8 cellular contexts compared by ENCODE assay signal in the genomic region with DNA sequence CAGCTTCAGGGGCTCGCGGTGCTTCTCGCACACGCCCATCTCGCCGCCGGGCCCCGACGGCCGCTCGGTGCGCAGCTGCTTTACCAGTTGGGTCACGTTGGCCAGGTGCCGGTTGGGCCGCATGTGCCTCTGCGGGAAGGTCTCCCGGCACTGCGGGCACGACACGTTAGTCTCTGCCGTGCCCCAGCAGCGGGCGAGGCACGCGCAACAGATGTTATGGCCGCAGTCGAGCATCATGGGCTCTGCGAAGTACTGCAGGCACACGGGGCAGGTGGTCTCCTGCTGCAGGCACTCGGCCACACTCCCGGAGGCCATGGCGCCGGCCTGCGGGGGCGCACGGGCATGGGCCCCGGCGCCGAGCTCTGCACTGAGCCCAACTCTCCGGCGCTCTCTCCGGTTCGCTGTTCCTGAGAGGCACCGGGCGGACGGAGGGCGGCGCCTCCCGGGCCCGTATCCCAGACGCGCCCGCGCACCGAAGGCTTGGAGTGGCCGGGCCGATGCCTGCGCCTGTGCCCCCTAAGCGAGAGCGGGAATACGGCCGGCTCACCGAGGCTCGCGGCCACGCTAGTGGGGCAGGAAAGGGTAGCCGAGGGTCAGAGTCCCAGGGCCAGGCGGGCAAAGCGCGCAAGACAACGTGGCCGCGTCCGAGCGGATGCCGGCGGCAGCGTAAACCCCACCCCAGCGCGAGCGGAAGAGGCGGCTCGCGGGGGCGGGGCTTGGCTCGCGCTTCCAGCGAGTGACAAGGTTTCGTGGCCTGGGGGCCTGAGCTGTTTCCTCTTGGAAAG. TPM values are rescaled to one million over a fixed set of nuclear protein-coding genes. Genes with fewer than 3 reads are reported as not detected.
DNase-seq lines count a peak whose midpoint lies in the region; ATAC-seq, FAIRE-seq and TF ChIP-seq lines count a peak whose summit lies in the region.

A gene with protein sequence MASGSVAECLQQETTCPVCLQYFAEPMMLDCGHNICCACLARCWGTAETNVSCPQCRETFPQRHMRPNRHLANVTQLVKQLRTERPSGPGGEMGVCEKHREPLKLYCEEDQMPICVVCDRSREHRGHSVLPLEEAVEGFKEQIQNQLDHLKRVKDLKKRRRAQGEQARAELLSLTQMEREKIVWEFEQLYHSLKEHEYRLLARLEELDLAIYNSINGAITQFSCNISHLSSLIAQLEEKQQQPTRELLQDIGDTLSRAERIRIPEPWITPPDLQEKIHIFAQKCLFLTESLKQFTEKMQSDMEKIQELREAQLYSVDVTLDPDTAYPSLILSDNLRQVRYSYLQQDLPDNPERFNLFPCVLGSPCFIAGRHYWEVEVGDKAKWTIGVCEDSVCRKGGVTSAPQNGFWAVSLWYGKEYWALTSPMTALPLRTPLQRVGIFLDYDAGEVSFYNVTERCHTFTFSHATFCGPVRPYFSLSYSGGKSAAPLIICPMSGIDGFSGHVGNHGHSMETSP (minus strand): TSS at position 668 of the 785 bp plus-strand sequence. CDS start 353 bp downstream, at position 315.

- H3K4me2 ChIP-seq in HepG2 (ENCODE audit: low read depth, low read length), result peak within 1 kb of the TSS; percentile 92

- CTCF ChIA-PET in activated CD4-positive, alpha-beta T cell treated with anti-CD3 and anti-CD28 coated beads, Interleukin-2, amount 10 ng/mL, durations not matched to agents 7 days and 5 days (lab: Charles Lee), result interaction anchor here (0.8 to 3.5 kb wide), 13 partner anchors 9 to 93 kb away, joined by 3 to 15 read pairs (median 4); no protein-coding TSS in a partner anchor
- CTCF ChIA-PET in HepG2 (lab: Yijun Ruan, JAX; ENCODE audit: low intra/inter-chr PET ratio, low total read pairs), result no interaction called here

- WGBS in HepG2 (ENCODE audit: low lambda C conversion rate), result under 1% methylated on average over 13 of the region's 89 CpGs

- peak; percentile 91 to 98 for TF ChIP-seq POLR2A in HepG2 (IDR thresholded peaks at IDR 0.05; ENCODE audit: insufficient read depth in 1 of 2, low read depth in 2 of 2, low read length in 2 of 2)

- ATAC-seq in GM19025 (IDR thresholded peaks at IDR 0.05; ENCODE audit: low read depth, unreplicated experiment) (peak; percentile 91), HG03196 (IDR thresholded peaks at IDR 0.05; ENCODE audit: unreplicated experiment) (peak; percentile 83), HepG2 (peak; percentile 92)

- H3K36me3 ChIP-seq in BE2C (peaks cover 42% of the 10 kb centered on the region), HepG2 (replicated peaks in 1 of 2; ENCODE audit: control insufficient read depth in 1 of 2, insufficient read depth in 2 of 2, low read length in 2 of 2) (peaks cover 16 to 28% of the 10 kb centered on the region in 2 experiments)

- H3K9me3 ChIP-seq in BE2C (no peaks in the 10 kb centered on the region), HepG2 (ENCODE audit: low read length) (no peaks in the 10 kb centered on the region)

- peak within 1 kb of the TSS; percentile 89 for H3K4me3 Mint-ChIP-seq in activated CD4-positive, alpha-beta T cell treated with anti-CD3 and anti-CD28 coated beads, Interleukin-2, amount 10 ng/mL, durations not matched to agents 7 days and 5 days

- in situ Hi-C loops in HepG2 (cut with HindIII; ENCODE audit: extremely low pct_ligation_motif_present, low pct_unique_long_range_greater_than_20kb), result no loop called here

- H3K27ac ChIP-seq in HepG2 (ENCODE audit: extremely low read length, insufficient read depth, low read length), result peak within 1 kb of the TSS; percentile 92

- peak; percentile 43 for TF ChIP-seq RAD21 in HepG2 (CRISPR knock-in tag; IDR thresholded peaks at IDR 0.05)

- peaks cover 32% of the 10 kb centered on the region; the same call in 1 of the 2 replicates for H4K20me1 ChIP-seq in HepG2 (ENCODE audit: insufficient read depth, low read length)

- H3K36me3 Mint-ChIP-seq in activated CD4-positive, alpha-beta T cell treated with anti-CD3 and anti-CD28 coated beads, Interleukin-2, amount 10 ng/mL, durations not matched to agents 7 days and 5 days (ENCODE audit: low read depth), result peaks cover 41% of the 10 kb centered on the region

- H3K9ac ChIP-seq in HepG2 (ENCODE audit: insufficient read depth, low read depth, low read length), result peak within 1 kb of the TSS; percentile 95

- POLR2A ChIA-PET in activated CD4-positive, alpha-beta T cell treated with anti-CD3 and anti-CD28 coated beads, Interleukin-2, amount 10 ng/mL, durations not matched to agents 7 days and 5 days (lab: Charles Lee), result interaction anchor here (0.6 kb wide), 1 partner anchor 1057 kb away, joined by 3 read pairs; no protein-coding TSS in a partner anchor
- POLR2A ChIA-PET in HepG2 (lab: Yijun Ruan, JAX), result interaction anchor here (0.6 to 4.9 kb wide), 45 partner anchors 8 to 1132 kb away, joined by 3 to 120 read pairs (median 6); a partner anchor contains a TSS

- no peaks in the 10 kb centered on the region for H3K4me1 ChIP-seq in BE2C
- peaks cover 45% of the 10 kb centered on the region for H3K4me1 ChIP-seq in HepG2 (ENCODE audit: insufficient read depth, low read length)

- H3K27ac Mint-ChIP-seq in activated CD4-positive, alpha-beta T cell treated with anti-CD3 and anti-CD28 coated beads, Interleukin-2, amount 10 ng/mL, durations not matched to agents 7 days and 5 days, result peak within 1 kb of the TSS; percentile 95

- DNase-seq in BE2C, result peak; percentile 96
- DNase-seq in NCI-H510A treated with DMSO at 0.1 percent for 48 hours (lab: John Stamatoyannopoulos, UW), result peak; percentile 84
- DNase-seq in activated CD4-positive, alpha-beta T cell treated with anti-CD3 and anti-CD28 coated beads, Interleukin-2, amount 10 ng/mL, durations not matched to agents 7 days and 5 days, result peak; percentile 81
- DNase-seq in dermis blood vessel endothelial cell, result peak; percentile 88
- peak; percentile 88 for DNase-seq in HepG2 (ENCODE audit: low spot score)
- peak; percentile 83 for DNase-seq in stimulated activated CD4-positive, alpha-beta T cell treated with anti-CD3 and anti-CD28 coated beads, Interleukin-4, amount 100 ng/mL, for 24 hours

- no TSS peak for BruUV-seq in HepG2 (replicated peaks; lab: Mats Ljungman, UMichigan)

- H3K9me3 Mint-ChIP-seq in activated CD4-positive, alpha-beta T cell treated with anti-CD3 and anti-CD28 coated beads, Interleukin-2, amount 10 ng/mL, durations not matched to agents 7 days and 5 days, result no peaks in the 10 kb centered on the region

- H3K4me3 ChIP-seq in BE2C (ENCODE audit: low read depth, low read length), result peak within 1 kb of the TSS; percentile 98
- peak within 1 kb of the TSS; percentile 76 to 95 (median 92) for H3K4me3 ChIP-seq in HepG2 (replicated peaks in 1 of 3; ENCODE audit: insufficient read depth in 1 of 3, low read depth in 2 of 3, low read length in 3 of 3)

- FAIRE-seq in HepG2 (lab: Jason Lieb, UNC), result peak; percentile 76

- TF ChIP-seq CTCF in BE2C (IDR thresholded peaks at IDR 0.05; ENCODE audit: low read depth, low read length), result no peak
- 0 out of 2 replicates have a peak, but pooled peaks have one; percentile 31 for TF ChIP-seq CTCF in HepG2 (CRISPR knock-in tag; IDR thresholded peaks at IDR 0.05)

- intact Hi-C loops in HepG2 (cut with micrococcal nuclease; ENCODE audit: unreplicated experiment), result loop anchor here (1.0 kb wide), 2 partner anchors 18 to 58 kb away; no protein-coding TSS in a partner anchor

- H3K27me3 ChIP-seq in BE2C (no peaks in the 10 kb centered on the region), HepG2 (ENCODE audit: control insufficient read depth in 1 of 2, insufficient read depth in 2 of 2, low read length in 2 of 2) (no peaks in the 10 kb centered on the region; a peak in 1 of 5 replicates)

- peak within 1 kb of the TSS; percentile 29 for H2AFZ ChIP-seq in HepG2 (ENCODE audit: low read length)

- peak in 1 of 2 experiments; percentile 37; a peak in 1 of 4 replicates for TF ChIP-seq EP300 in HepG2 (IDR thresholded peaks at IDR 0.05; ENCODE audit: low read depth in 2 of 2, low read length in 2 of 2)
- peak; percentile 9 for TF ChIP-seq EP300 in HepG2 (CRISPR knock-in tag; IDR thresholded peaks at IDR 0.05; ENCODE audit: borderline replicate concordance)

- H3K27me3 Mint-ChIP-seq in activated CD4-positive, alpha-beta T cell treated with anti-CD3 and anti-CD28 coated beads, Interleukin-2, amount 10 ng/mL, durations not matched to agents 7 days and 5 days, result no peaks in the 10 kb centered on the region

- peaks cover 45% of the 10 kb centered on the region for H3K4me1 Mint-ChIP-seq in activated CD4-positive, alpha-beta T cell treated with anti-CD3 and anti-CD28 coated beads, Interleukin-2, amount 10 ng/mL, durations not matched to agents 7 days and 5 days

- H3K79me2 ChIP-seq in HepG2 (ENCODE audit: insufficient read depth, low read length), result peaks cover 46% of the 10 kb centered on the region

TF ChIP-seq in HepG2, 621 proteins besides CTCF, POLR2A, EP300 and RAD21 (continues in another document):
- TF ChIP-seq ZNF746 (CRISPR knock-in tag; IDR thresholded peaks at IDR 0.05) (peak; percentile 59), ETV5 (CRISPR knock-in tag; IDR thresholded peaks at IDR 0.05; ENCODE audit: borderline replicate concordance) (peak; percentile 96)

RNA-seq across cellular contexts. Expression of the gene that starts here (rescaled TPM):
- 104 TPM for polyA plus RNA-seq in BE2C (2012; ENCODE audit: insufficient read depth, insufficient read length, low read depth)
- 10 to 100 TPM; 63.1 to 66.6 TPM for total RNA-seq in activated CD4-positive, alpha-beta T cell treated with anti-CD3 and anti-CD28 coated beads, Interleukin-2, amount 10 ng/mL, durations not matched to agents 7 days and 5 days
- total RNA-seq in dermis blood vessel endothelial cell (72.9 and 83.0 TPM in 2 replicates), HepG2 (2016; rRNA removed; fragmentation: Illumina TruSeq; extraction: Trizol) (79.0 and 88.6 TPM in 2 replicates)
- total RNA-seq in HepG2 (2016; cell fraction: cytosol; rRNA removed; fragmentation: Illumina TruSeq; extraction: Trizol; ENCODE audit: low read depth), result 14.2 and 14.7 TPM in 2 replicates
- 82.1 and 84.2 TPM in 2 replicates for total RNA-seq in HepG2 (2016; cell fraction: insoluble cytoplasmic fraction; rRNA removed; fragmentation: Illumina TruSeq; extraction: Trizol)
- 35.6 and 36.2 TPM in 2 replicates for total RNA-seq in HepG2 (2016; cell fraction: membrane; rRNA removed; fragmentation: Illumina TruSeq; extraction: Trizol)
- total RNA-seq in HepG2 (2016; cell fraction: nucleus; rRNA removed; fragmentation: Illumina TruSeq; extraction: Trizol), result 86.3 and 102 TPM in 2 replicates
- 108 and 112 TPM in 2 replicates for polyA plus RNA-seq in HepG2 (2011; rRNA removed)
- polyA plus RNA-seq in HepG2 (2011; cell fraction: cytosol; rRNA removed), result 79.8 and 88.4 TPM in 2 replicates
- polyA plus RNA-seq in HepG2 (2011; cell fraction: nucleus; rRNA removed), result 158 and 172 TPM in 2 replicates
- polyA plus RNA-seq in HepG2 (2012), result 57.6 and 68.7 TPM in 2 replicates
- 6.2 and 6.6 TPM in 2 replicates for polyA plus RNA-seq in HepG2 (2016; cell fraction: cytosol; fragmentation: Illumina TruSeq; extraction: Trizol; ENCODE audit: low read depth)
- 74.5 and 78.1 TPM in 2 replicates for polyA plus RNA-seq in HepG2 (2016; cell fraction: insoluble cytoplasmic fraction; fragmentation: Illumina TruSeq; extraction: Trizol; ENCODE audit: low read depth)
- polyA plus RNA-seq in HepG2 (2016; cell fraction: membrane; fragmentation: Illumina TruSeq; extraction: Trizol; ENCODE audit: low read depth), result 14.8 and 17.7 TPM in 2 replicates
- polyA plus RNA-seq in HepG2 (2016; cell fraction: nucleus; fragmentation: Illumina TruSeq; extraction: Trizol; ENCODE audit: insufficient read depth, low read depth), result 88.3 and 97.6 TPM in 2 replicates
- 155 and 156 TPM in 2 replicates for polyA minus RNA-seq in HepG2 (2011; rRNA and poly(A)+ RNA removed; ENCODE audit: low replicate concordance)
- polyA minus RNA-seq in HepG2 (2011; cell fraction: cytosol; rRNA and poly(A)+ RNA removed), result 47.8 and 51.6 TPM in 2 replicates
- polyA minus RNA-seq in HepG2 (2011; cell fraction: nucleus; rRNA and poly(A)+ RNA removed), result 183 and 209 TPM in 2 replicates

Comparison
In these comparisons a context has a peak if more than half of its experiments do, and no peak if none do; other contexts are left out.
1. Peak in every context shown above with its lines: DNase-seq, ATAC-seq, H3K4me3 ChIP-seq and H3K27ac ChIP-seq.